8 cellular contexts compared by ENCODE assay signal in genomic region chr16:50692999-50693781, GRCh38. TPM values are rescaled to one million over a fixed set of nuclear protein-coding genes. Genes with fewer than 3 reads are reported as not detected.
A peak's percentile ranks its signal among the peaks of the same experiment; 100 is the strongest.
DNase-seq lines count a peak whose midpoint lies in the region; ATAC-seq and TF ChIP-seq lines count a peak whose summit lies in the region.

Gene NOD2, plus strand, starts transcription at chr16:50693606. Its CDS starts 5,890 bp downstream, at chr16:50699496.

- H3K36me3 ChIP-seq in psoas muscle (ENCODE audit: insufficient read depth in 1 of 2, low read depth in 1 of 2): no peaks in the 10 kb centered on the region

- H3K9me3 ChIP-seq in psoas muscle: no peaks in the 10 kb centered on the region

- H3K27me3 ChIP-seq in psoas muscle (ENCODE audit: insufficient read depth in 3 of 3, low read length in 2 of 3): no peaks in the 10 kb centered on the region

- no peak within 1 kb of the TSS for H3K27ac ChIP-seq in psoas muscle

- no peak for TF ChIP-seq CTCF in foreskin fibroblast (IDR thresholded peaks at IDR 0.05; ENCODE audit: low read depth, low read length)
- TF ChIP-seq CTCF in psoas muscle (IDR thresholded peaks at IDR 0.05): no peak

- ATAC-seq in psoas muscle: peak in 2 of 4 donors; percentile 23 to 37
- no peak for ATAC-seq in GM21786 (IDR thresholded peaks at IDR 0.05; ENCODE audit: unreplicated experiment)

- peak within 1 kb of the TSS; percentile 25 to 34 for H3K4me3 ChIP-seq in foreskin fibroblast (ENCODE audit: low read depth in 1 of 2, low read length in 2 of 2)
- H3K4me3 ChIP-seq in psoas muscle: peak within 1 kb of the TSS; percentile 65

- peaks cover 14% of the 10 kb centered on the region for H3K4me1 ChIP-seq in psoas muscle

- DNase-seq in NCI-H82 (lab: John Stamatoyannopoulos, UW): peak; percentile 12
- no peak for DNase-seq in NCI-H82 treated with DMSO at 0.1 percent for 48 hours (lab: John Stamatoyannopoulos, UW; ENCODE audit: unreplicated experiment)
- peak; percentile 40 for DNase-seq in activated CD4-positive, alpha-beta T cell treated with anti-CD3 and anti-CD28 coated beads, Interleukin-2, amount 50 U/mL, for 1 hour
- DNase-seq in foreskin fibroblast: peak in 1 of 2 donors; percentile 24
- DNase-seq in psoas muscle: no peak
- no peak for DNase-seq in hypothalamus (lab: John Stamatoyannopoulos, UW)
- no peak for DNase-seq in NCI-H2171 treated with DMSO at 0.1 percent for 48 hours (lab: John Stamatoyannopoulos, UW)

- WGBS in psoas muscle, 3 donors: 18 to 32% (median 25%) methylated on average over 28 to 56 of the region's 56 CpGs

- intact Hi-C loops in psoas muscle (cut with DNase I): loop anchor here in 1 of 2 donors (10.0 kb wide), 1 partner anchor 112 kb away; no protein-coding TSS in a partner anchor

RNA-seq across cellular contexts. Expression of gene NOD2, which starts in this region (rescaled TPM):
- under 1 TPM; 0.21 to 0.74 (median 0.42) TPM for total RNA-seq in psoas muscle
- under 1 TPM; 0.07 to 0.25 (median 0.21) TPM for polyA plus RNA-seq in psoas muscle

Comparison
In these comparisons a context has a peak if more than half of its experiments do, and no peak if none do; other contexts are left out.
1. DNase-seq: peak in NCI-H82 (single experiment) and activated CD4-positive, alpha-beta T cell treated with anti-CD3 and anti-CD28 coated beads, Interleukin-2, amount 50 U/mL, for 1 hour (single experiment); none in NCI-H82 treated with DMSO at 0.1 percent for 48 hours (single experiment), psoas muscle (0 of 2), hypothalamus (0 of 51) and NCI-H2171 treated with DMSO at 0.1 percent for 48 hours (single experiment).